In genomic region chrX:23659339-23659738, GRCh38 we compare ENCODE assay signal across 1 cellular context.
TF ChIP-seq lines count a peak whose summit lies in the region.

No MANE protein-coding gene starts in this region.

TF ChIP-seq in H1, 55 proteins besides CTCF, POLR2A, EP300 and RAD21 (continued from another document):
- TF ChIP-seq CHD7 (IDR thresholded peaks at IDR 0.05; ENCODE audit: insufficient replicate concordance, low read length) (no peak), TAF1 (IDR thresholded peaks at IDR 0.05; ENCODE audit: low read depth, low read length) (no peak), CEBPB (IDR thresholded peaks at IDR 0.05; ENCODE audit: low read depth, low read length) (no peak), CHD2 (IDR thresholded peaks at IDR 0.05; ENCODE audit: low read length) (no peak), USF2 (IDR thresholded peaks at IDR 0.05; ENCODE audit: low read length) (no peak), EGR1 (IDR thresholded peaks at IDR 0.05; ENCODE audit: borderline replicate concordance, low read depth, low read length) (no peak), SIRT6 (IDR thresholded peaks at IDR 0.05; ENCODE audit: low read length) (no peak)
TF ChIP-seq in H1: peak in this region for 0.
